Comparison of ENCODE assay signal across 1 cellular context in the genomic region with DNA sequence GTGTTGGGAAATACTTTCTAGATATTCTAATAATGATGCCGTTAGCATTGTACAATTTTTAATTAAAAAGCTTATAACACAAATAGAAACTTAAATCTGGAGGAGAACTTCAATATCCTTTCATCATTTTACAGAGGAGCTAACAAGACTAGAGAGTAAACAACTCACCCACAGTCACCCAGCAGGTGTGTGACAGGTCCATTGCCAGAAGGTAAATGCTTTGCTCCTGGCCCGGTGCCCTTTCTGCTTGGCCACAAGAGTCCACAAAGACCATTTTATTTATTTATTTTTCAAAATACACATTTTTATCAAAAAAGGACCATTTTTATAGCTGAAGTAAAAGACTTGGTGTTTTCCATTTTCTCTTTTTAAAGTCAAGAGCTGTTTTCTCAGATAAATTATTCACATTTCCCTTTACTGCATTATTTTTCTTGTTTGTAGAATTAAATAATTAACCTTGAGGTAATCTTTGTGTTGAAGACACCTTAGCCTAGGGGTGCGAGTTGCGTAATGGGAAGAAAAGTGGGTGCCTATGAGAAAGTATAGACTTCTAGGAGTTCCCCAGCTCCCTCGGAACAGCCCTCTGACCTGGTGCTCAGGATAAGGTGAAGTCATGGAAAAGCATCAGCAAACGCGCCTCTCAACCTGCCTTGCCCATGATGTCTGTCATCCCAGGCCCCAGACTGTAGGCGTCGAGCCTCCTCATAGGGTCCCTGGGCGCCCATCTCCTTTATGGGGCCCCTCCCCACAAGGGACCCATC.
TF ChIP-seq lines count a peak whose summit lies in the region.

No MANE protein-coding gene starts in this region.

TF ChIP-seq in H1, 55 proteins besides CTCF, POLR2A, EP300 and RAD21:
- no peak for TF ChIP-seq MAFK (IDR thresholded peaks at IDR 0.05; ENCODE audit: low read depth, low read length)
- no peak for TF ChIP-seq SIX5 (IDR thresholded peaks at IDR 0.05; ENCODE audit: low read depth, low read length)
- TF ChIP-seq FOSL1 (IDR thresholded peaks at IDR 0.05; ENCODE audit: insufficient read depth, low read depth, low read length): no peak
- no peak for TF ChIP-seq CBX8 (IDR thresholded peaks at IDR 0.05; ENCODE audit: borderline replicate concordance, low read depth, low read length)
- TF ChIP-seq CEBPB (IDR thresholded peaks at IDR 0.05; ENCODE audit: low read depth, low read length): 0 out of 2 replicates have a peak, but pooled peaks have one; percentile 6
